Comparison of ENCODE assay signal across 17 cellular contexts in the genomic region with DNA sequence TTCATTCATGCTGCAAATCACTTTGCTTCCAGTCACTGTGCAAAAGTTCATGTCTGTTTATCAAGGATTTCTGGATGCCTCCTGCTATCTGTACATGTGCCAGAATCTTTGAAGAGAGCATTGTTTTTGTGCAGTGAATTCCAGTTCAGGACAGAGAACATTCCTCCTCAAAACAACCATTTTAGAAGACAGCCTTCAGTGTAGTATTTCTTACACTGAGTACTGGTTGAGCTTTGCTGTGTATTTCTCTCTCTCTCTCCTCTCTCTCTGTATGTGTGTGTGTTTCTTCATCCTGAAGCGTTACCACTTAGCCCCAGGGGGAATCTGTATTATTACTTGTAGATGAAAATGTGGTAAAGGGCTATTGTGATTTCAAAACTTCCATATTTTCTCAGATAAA.
DNase-seq lines count a peak whose midpoint lies in the region; ATAC-seq and TF ChIP-seq lines count a peak whose summit lies in the region.
"Had no signal": no experiment of that assay in that cellular context is flagged by ENCODE, and none has a peak within 500 bp of the region (broad histone marks: within the 10 kb centered on the region; RNA-seq: fewer than 3 reads in every experiment).

No MANE protein-coding gene starts in this region.

- H3K4me3 Mint-ChIP-seq in nephron: no peak overlapping the region
- H3K4me3 Mint-ChIP-seq: B cell; IgD-negative memory B cell; neural crest cell; stimulated activated naive B cell treated with anti-CD40 and anti-IgM and Interleukin-4, amounts not matched to agents 10 μg/mL and 1 μg/mL and 100 μg/mL, for 72 hours had no signal

- no peaks in the 10 kb centered on the region for H3K27me3 ChIP-seq in testis
- H3K27me3 ChIP-seq: dorsolateral prefrontal cortex, spleen had no signal

- H3K36me3 ChIP-seq in testis (ENCODE audit: low read depth, missing control alignments): no peaks in the 10 kb centered on the region
- H3K36me3 ChIP-seq: spleen had no signal

- TF ChIP-seq CTCF in astrocyte of the spinal cord (IDR thresholded peaks at IDR 0.05; ENCODE audit: low read depth, low read length): no peak
- no peak for TF ChIP-seq CTCF in nephron (IDR thresholded peaks at IDR 0.05; ENCODE audit: unreplicated experiment in 3 of 3)
- no peak for TF ChIP-seq CTCF in testis (IDR thresholded peaks at IDR 0.05)

- peaks cover 18% of the 10 kb centered on the region for H3K4me1 Mint-ChIP-seq in nephron
- H3K4me1 Mint-ChIP-seq: B cell; stimulated activated naive B cell treated with anti-CD40 and anti-IgM and Interleukin-4, amounts not matched to agents 10 μg/mL and 1 μg/mL and 100 μg/mL, for 72 hours had no signal

- no peaks in the 10 kb centered on the region for H3K9me3 Mint-ChIP-seq in nephron
- H3K9me3 Mint-ChIP-seq: IgD-negative memory B cell; stimulated activated naive B cell treated with anti-CD40 and anti-IgM and Interleukin-4, amounts not matched to agents 10 μg/mL and 1 μg/mL and 100 μg/mL, for 72 hours had no signal

- peak overlapping the region; percentile 18 to 86 (median 71) for H3K27ac Mint-ChIP-seq in nephron
- H3K27ac Mint-ChIP-seq: B cell; IgD-negative memory B cell; stimulated activated naive B cell treated with anti-CD40 and anti-IgM and Interleukin-4, amounts not matched to agents 10 μg/mL and 1 μg/mL and 100 μg/mL, for 72 hours had no signal

- no peaks in the 10 kb centered on the region for H3K27me3 Mint-ChIP-seq in nephron (ENCODE audit: low read depth)
- H3K27me3 Mint-ChIP-seq: B cell, IgD-negative memory B cell had no signal

- in situ Hi-C loops in astrocyte of the spinal cord (cut with HindIII; ENCODE audit: low sequenced_read_pairs): no loop called here

- peak overlapping the region; percentile 27 to 70 for H3K27ac ChIP-seq in testis

- H3K4me3 ChIP-seq in astrocyte of the spinal cord (ENCODE audit: low read depth, low read length) (no peak overlapping the region), testis (no peak overlapping the region)
- H3K4me3 ChIP-seq: dorsolateral prefrontal cortex, spleen had no signal

- DNase-seq in astrocyte of the spinal cord (ENCODE audit: low read depth, low spot score): peak; percentile 37
- DNase-seq in foreskin melanocyte: peak; percentile 83
- DNase-seq in testis: peak; percentile 22
- no peak for DNase-seq in germinal center (ENCODE audit: low spot score)
- DNase-seq in activated gamma-delta T cell treated with Interleukin-2 at 50 U/mL for 16 hours: no peak
- DNase-seq in HPDE6-E6E7 (ENCODE audit: extremely low spot score): no peak
- DNase-seq: activated CD4-positive, alpha-beta T cell treated with anti-CD3 and anti-CD28 coated beads, Interleukin-2, amount 50 U/mL, for 4 hours; dorsolateral prefrontal cortex; NCI-H1048; NCI-H774; spleen; stimulated activated naive B cell treated with anti-CD40 and anti-IgM and Interleukin-4, amounts not matched to agents 10 μg/mL and 1 μg/mL and 100 μg/mL, for 72 hours had no signal

- no peaks in the 10 kb centered on the region for H3K9me3 ChIP-seq in testis
- H3K9me3 ChIP-seq: spleen had no signal

- ATAC-seq in HG03039 (IDR thresholded peaks at IDR 0.05; ENCODE audit: unreplicated experiment): no peak
- ATAC-seq: stimulated activated naive B cell treated with anti-CD40 and anti-IgM and Interleukin-4, amounts not matched to agents 10 μg/mL and 1 μg/mL and 100 μg/mL, for 72 hours had no signal

- no peaks in the 10 kb centered on the region for H3K36me3 Mint-ChIP-seq in nephron (ENCODE audit: low read depth)
- H3K36me3 Mint-ChIP-seq: IgD-negative memory B cell; stimulated activated naive B cell treated with anti-CD40 and anti-IgM and Interleukin-4, amounts not matched to agents 10 μg/mL and 1 μg/mL and 100 μg/mL, for 72 hours had no signal

- 24 to 36% methylated on average over 1 of the region's 1 CpG for WGBS in testis, 2 donors

- H3K4me1 ChIP-seq in testis: peaks cover 10% of the 10 kb centered on the region
- H3K4me1 ChIP-seq: spleen had no signal

- intact Hi-C loops in testis (cut with DNase I; ENCODE audit: low total_unique reads): no loop called here

- no peak for TF ChIP-seq POLR2A in testis (IDR thresholded peaks at IDR 0.05)

Comparison
In these comparisons a context has a peak if more than half of its experiments do, and no peak if none do; other contexts are left out.
1. DNase-seq: peak in astrocyte of the spinal cord (single experiment), foreskin melanocyte (single experiment) and testis (single experiment); none in germinal center (single experiment), activated gamma-delta T cell treated with Interleukin-2 at 50 U/mL for 16 hours (single experiment) and HPDE6-E6E7 (single experiment).